ENCODE assay signal across 8 cellular contexts in the genomic region with DNA sequence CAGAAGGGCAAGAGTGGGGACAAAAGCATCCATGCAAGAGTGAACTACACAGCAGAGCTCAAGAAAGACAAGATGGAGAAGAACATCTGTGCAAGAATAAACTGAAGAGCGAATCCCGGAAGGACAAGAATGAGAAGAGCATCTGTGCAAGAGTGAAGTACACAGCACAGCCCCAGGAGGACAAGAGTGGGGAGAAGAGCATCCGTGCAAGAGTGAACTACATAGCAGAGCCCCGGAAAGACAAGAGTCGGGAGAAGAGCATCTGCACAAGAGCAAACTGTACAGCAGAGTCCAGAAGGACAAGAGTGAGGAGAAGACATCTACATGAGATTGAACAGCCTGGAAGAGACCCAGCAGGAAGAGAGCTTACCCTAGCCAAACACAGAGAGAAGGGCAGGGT.
"Had no signal": no experiment of that assay in that cellular context is flagged by ENCODE, and none has a peak within 500 bp of the region (broad histone marks: within the 10 kb centered on the region; RNA-seq: fewer than 3 reads in every experiment).

No MANE protein-coding gene starts in this region.

- H3K9ac ChIP-seq: GM23248 had no signal

- FAIRE-seq: HTR-8/SVneo, K562 had no signal

- H3K27ac ChIP-seq: GM23248 had no signal

- DNase-seq: GM23248, GOT3, H7, KG1 had no signal

- H3K4me3 ChIP-seq: GM23248, HAP-1, K562 had no signal

- H2AFZ ChIP-seq: GM23248 had no signal

- H3K4me1 ChIP-seq: HAP-1 had no signal

- H3K9me3 ChIP-seq: HAP-1 had no signal

- H3K36me3 ChIP-seq: HAP-1 had no signal

- ATAC-seq: HCT116, K562 had no signal
